ENCODE assay signal across 8 cellular contexts in genomic region chr2:44981714-44982108, GRCh38. TPM values are rescaled to one million over a fixed set of nuclear protein-coding genes. Genes with fewer than 3 reads are reported as not detected.
A peak's percentile ranks its signal among the peaks of the same experiment; 100 is the strongest.
DNase-seq lines count a peak whose midpoint lies in the region; ATAC-seq and TF ChIP-seq lines count a peak whose summit lies in the region.

No MANE protein-coding gene starts in this region.

- WGBS in testis, 2 donors, result 5 to 10% methylated on average over 13 to 14 of the region's 14 CpGs

- intact Hi-C loops in activated T-helper 1 cell treated with anti-CD3 and anti-CD28 coated beads, Interleukin-12 subunit alpha, Interleukin-12 subunit beta, Interleukin-2, Interleukin-4 antibody, amounts not matched to agents 30 ng/mL and 10 ng/mL and 1 ng/mL, durations not matched to agents 14 hours and 24 hours and 36 hours (cut with micrococcal nuclease), result loop anchor here (1.0 to 2.0 kb wide), 4 partner anchors 33 to 797 kb away; no protein-coding TSS in a partner anchor
- intact Hi-C loops in testis (cut with DNase I; ENCODE audit: low total_unique reads), result no loop called here

- H3F3A ChIP-seq in Loucy (ENCODE audit: low read depth), result no peaks in the 10 kb centered on the region

- H3K9me2 ChIP-seq in Loucy (replicated peaks; ENCODE audit: low read depth, low read length), result no peaks in the 10 kb centered on the region

- peaks cover 6% of the 10 kb centered on the region for H3K4me1 Mint-ChIP-seq in activated T-helper 1 cell treated with anti-CD3 and anti-CD28 coated beads, Interleukin-12 subunit alpha, Interleukin-12 subunit beta, Interleukin-2, Interleukin-4 antibody, amounts not matched to agents 30 ng/mL and 10 ng/mL and 1 ng/mL, durations not matched to agents 14 hours and 24 hours and 36 hours (ENCODE audit: low read depth)

- H3K36me3 Mint-ChIP-seq in activated T-helper 1 cell treated with anti-CD3 and anti-CD28 coated beads, Interleukin-12 subunit alpha, Interleukin-12 subunit beta, Interleukin-2, Interleukin-4 antibody, amounts not matched to agents 30 ng/mL and 10 ng/mL and 1 ng/mL, durations not matched to agents 14 hours and 24 hours and 36 hours (ENCODE audit: low read depth), result no peaks in the 10 kb centered on the region

- no peaks in the 10 kb centered on the region for H3K36me3 ChIP-seq in DND-41 (ENCODE audit: insufficient read depth, low read length)
- H3K36me3 ChIP-seq in Loucy (ENCODE audit: insufficient read depth, low read length), result no peaks in the 10 kb centered on the region
- H3K36me3 ChIP-seq in testis (ENCODE audit: low read depth, missing control alignments), result no peaks in the 10 kb centered on the region

- H3K4me1 ChIP-seq in DND-41 (ENCODE audit: insufficient read depth, low read length) (peaks cover 6% of the 10 kb centered on the region), Loucy (ENCODE audit: insufficient read depth, low read length, poor library complexity, severe bottlenecking) (no peaks in the 10 kb centered on the region), testis (no peaks in the 10 kb centered on the region)

- H3K9me3 ChIP-seq in DND-41 (ENCODE audit: insufficient read depth, low read length, severe bottlenecking), result no peaks in the 10 kb centered on the region
- no peaks in the 10 kb centered on the region for H3K9me3 ChIP-seq in Loucy (ENCODE audit: insufficient read depth, low read depth, low read length)
- H3K9me3 ChIP-seq in testis, result no peaks in the 10 kb centered on the region

- no peaks in the 10 kb centered on the region for H3K9me3 Mint-ChIP-seq in activated T-helper 1 cell treated with anti-CD3 and anti-CD28 coated beads, Interleukin-12 subunit alpha, Interleukin-12 subunit beta, Interleukin-2, Interleukin-4 antibody, amounts not matched to agents 30 ng/mL and 10 ng/mL and 1 ng/mL, durations not matched to agents 14 hours and 24 hours and 36 hours

- H3K27me3 Mint-ChIP-seq in activated T-helper 1 cell treated with anti-CD3 and anti-CD28 coated beads, Interleukin-12 subunit alpha, Interleukin-12 subunit beta, Interleukin-2, Interleukin-4 antibody, amounts not matched to agents 30 ng/mL and 10 ng/mL and 1 ng/mL, durations not matched to agents 14 hours and 24 hours and 36 hours (ENCODE audit: insufficient read depth), result peaks cover 26% of the 10 kb centered on the region

- no peak overlapping the region for H3K27ac Mint-ChIP-seq in activated T-helper 1 cell treated with anti-CD3 and anti-CD28 coated beads, Interleukin-12 subunit alpha, Interleukin-12 subunit beta, Interleukin-2, Interleukin-4 antibody, amounts not matched to agents 30 ng/mL and 10 ng/mL and 1 ng/mL, durations not matched to agents 14 hours and 24 hours and 36 hours

- H3K27ac ChIP-seq in DND-41 (ENCODE audit: low read length), result no peak overlapping the region
- no peak overlapping the region for H3K27ac ChIP-seq in testis

- H3K4me2 ChIP-seq in DND-41 (ENCODE audit: insufficient read depth, low read length) (no peak overlapping the region), Loucy (ENCODE audit: low read depth, low read length, poor library complexity, severe bottlenecking) (no peak overlapping the region)

- DNase-seq in DND-41 (peak; percentile 77), RPMI8226 (peak; percentile 77), fibroblast of the conjunctiva (ENCODE audit: low read depth) (peak; percentile 44), nucleus accumbens (lab: John Stamatoyannopoulos, UW) (peak in 47 of 56 donors; percentile 7 to 86 (median 44)), testis (peak; percentile 89)
- DNase-seq in activated T-helper 1 cell treated with anti-CD3 and anti-CD28 coated beads, Interleukin-12 subunit alpha, Interleukin-12 subunit beta, Interleukin-2, Interleukin-4 antibody, amounts not matched to agents 30 ng/mL and 10 ng/mL and 1 ng/mL, durations not matched to agents 14 hours and 24 hours and 36 hours (ENCODE audit: low spot score), result peak; percentile 31

- no peak overlapping the region for H3K4me3 Mint-ChIP-seq in activated T-helper 1 cell treated with anti-CD3 and anti-CD28 coated beads, Interleukin-12 subunit alpha, Interleukin-12 subunit beta, Interleukin-2, Interleukin-4 antibody, amounts not matched to agents 30 ng/mL and 10 ng/mL and 1 ng/mL, durations not matched to agents 14 hours and 24 hours and 36 hours

- TF ChIP-seq CTCF in DND-41 (IDR thresholded peaks at IDR 0.05; ENCODE audit: borderline replicate concordance, extremely low read depth, low read length, poor library complexity, severe bottlenecking), result peak; percentile 97
- TF ChIP-seq CTCF in Loucy (conservative IDR thresholded peaks at IDR 0.05; ENCODE audit: low read length), result peak; percentile 84
- TF ChIP-seq CTCF in testis (IDR thresholded peaks at IDR 0.05), result peak; percentile 62 to 91 (median 81)

- no peak overlapping the region for H3K9ac ChIP-seq in DND-41 (ENCODE audit: low read depth, low read length)
- no peak overlapping the region for H3K9ac ChIP-seq in Loucy (ENCODE audit: low read depth, low read length, poor library complexity, severe bottlenecking)

- H3K27me3 ChIP-seq in DND-41 (ENCODE audit: insufficient read depth, low read length, poor library complexity) (no peaks in the 10 kb centered on the region), Loucy (ENCODE audit: insufficient read depth, low read length, poor library complexity, severe bottlenecking) (no peaks in the 10 kb centered on the region), testis (no peaks in the 10 kb centered on the region)

- H2AFZ ChIP-seq in DND-41 (ENCODE audit: low read depth, low read length) (peak overlapping the region; percentile 46; the same call in 1 of the 2 replicates), Loucy (ENCODE audit: low read length) (no peak overlapping the region)

- H3K4me3 ChIP-seq in DND-41 (ENCODE audit: low read depth in 1 of 2, low read length in 2 of 2), result no peak overlapping the region
- no peak overlapping the region for H3K4me3 ChIP-seq in Loucy (ENCODE audit: low read length, poor library complexity, severe bottlenecking)
- H3K4me3 ChIP-seq in testis, result no peak overlapping the region

- ATAC-seq in DND-41 (ENCODE audit: insufficient read depth, low read depth) (peak; percentile 96), HG02884 (IDR thresholded peaks at IDR 0.05; ENCODE audit: unreplicated experiment) (no peak)

- H3K79me2 ChIP-seq in DND-41 (ENCODE audit: insufficient read depth, low read length), result no peaks in the 10 kb centered on the region
- no peaks in the 10 kb centered on the region for H3K79me2 ChIP-seq in Loucy (ENCODE audit: insufficient read depth, low read length)

- no peak for TF ChIP-seq POLR2A in testis (IDR thresholded peaks at IDR 0.05)

- H4K20me1 ChIP-seq in DND-41 (ENCODE audit: insufficient read depth, low read length), result no peaks in the 10 kb centered on the region
- H4K20me1 ChIP-seq in Loucy (ENCODE audit: insufficient read depth, low read length, poor library complexity, severe bottlenecking), result no peaks in the 10 kb centered on the region

RNA-seq across cellular contexts. Expression of gene SIX2, which starts 27.5 kb away (rescaled TPM):
- total RNA-seq in activated T-helper 1 cell treated with anti-CD3 and anti-CD28 coated beads, Interleukin-12 subunit alpha, Interleukin-12 subunit beta, Interleukin-2, Interleukin-4 antibody, amounts not matched to agents 30 ng/mL and 10 ng/mL and 1 ng/mL, durations not matched to agents 14 hours and 24 hours and 36 hours, result not detected in 2 replicates
- 1 to 10 TPM; 1.1 to 3.2 TPM for total RNA-seq in testis
- 1.1 TPM for polyA plus RNA-seq in testis (ENCODE audit: insufficient read depth, low read depth, low replicate concordance)

RNA-seq across cellular contexts. Expression of gene SIX3, which starts 40.2 kb away (rescaled TPM):
- total RNA-seq in activated T-helper 1 cell treated with anti-CD3 and anti-CD28 coated beads, Interleukin-12 subunit alpha, Interleukin-12 subunit beta, Interleukin-2, Interleukin-4 antibody, amounts not matched to agents 30 ng/mL and 10 ng/mL and 1 ng/mL, durations not matched to agents 14 hours and 24 hours and 36 hours, result not detected in 2 replicates
- total RNA-seq in testis, result under 1 TPM; 0.19 to 0.47 TPM
- 0.20 TPM for polyA plus RNA-seq in testis (ENCODE audit: insufficient read depth, low read depth, low replicate concordance)

Comparison
In these comparisons a context has a peak if more than half of its experiments do, and no peak if none do; other contexts are left out.
1. DNase-seq: peak in every context shown above with its lines; median percentile 89 in testis; 77 in DND-41; 77 in RPMI8226; 44 in fibroblast of the conjunctiva; 44 in nucleus accumbens; 31 in activated T-helper 1 cell treated with anti-CD3 and anti-CD28 coated beads, Interleukin-12 subunit alpha, Interleukin-12 subunit beta, Interleukin-2, Interleukin-4 antibody, amounts not matched to agents 30 ng/mL and 10 ng/mL and 1 ng/mL, durations not matched to agents 14 hours and 24 hours and 36 hours.